In the genomic region with DNA sequence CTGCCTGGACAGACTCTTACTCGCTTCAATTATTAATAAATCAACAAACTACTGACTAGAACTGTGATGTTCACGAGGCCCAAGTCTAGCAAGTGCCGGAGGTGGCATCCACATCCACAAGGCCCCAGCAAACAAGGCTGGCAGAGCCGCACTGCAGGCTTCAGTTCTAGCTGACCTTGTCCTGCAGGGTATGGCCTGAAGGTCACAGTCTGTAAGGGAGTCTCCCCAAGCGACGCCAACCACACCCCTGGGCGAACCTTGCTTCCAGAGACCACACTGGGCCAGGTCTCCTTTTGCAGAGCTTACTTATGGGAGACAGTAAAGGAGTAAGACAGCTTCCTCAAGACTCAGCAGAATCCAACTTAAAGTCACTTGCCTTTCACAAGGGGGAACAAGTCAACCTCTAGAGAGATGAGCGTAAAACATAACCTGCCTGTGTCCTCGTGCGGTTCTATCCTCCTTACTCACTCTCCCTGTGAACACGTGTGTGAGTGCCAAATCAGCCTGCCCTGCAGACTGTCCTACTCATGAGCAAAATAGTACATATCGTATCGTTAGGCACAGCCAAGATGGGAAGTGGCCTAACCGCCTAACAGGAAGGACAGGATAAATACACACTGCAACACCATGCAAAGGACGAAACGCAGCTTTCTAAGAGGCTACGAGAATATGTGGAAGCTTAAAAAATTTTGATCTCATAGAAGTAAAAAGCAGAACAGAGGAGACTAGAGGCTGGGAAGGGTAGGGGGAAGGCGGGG, we compare ENCODE assay signal across 9 cellular contexts. TPM values are rescaled to one million over a fixed set of nuclear protein-coding genes. Genes with fewer than 3 reads are reported as not detected.
DNase-seq lines count a peak whose midpoint lies in the region; ATAC-seq and TF ChIP-seq lines count a peak whose summit lies in the region.
"Had no signal": no experiment of that assay in that cellular context is flagged by ENCODE, and none has a peak within 500 bp of the region (broad histone marks: within the 10 kb centered on the region; RNA-seq: fewer than 3 reads in every experiment).

No MANE protein-coding gene starts in this region.

- no peaks in the 10 kb centered on the region for H3K9me3 Mint-ChIP-seq in activated CD4-positive, alpha-beta T cell treated with anti-CD3 and anti-CD28 coated beads for 36 hours (ENCODE audit: low read depth)
- H3K9me3 Mint-ChIP-seq in activated naive CD8-positive, alpha-beta T cell treated with anti-CD3 and anti-CD28 coated beads, Interleukin-2, amount 50 U/mL, for 24 hours: no peaks in the 10 kb centered on the region

- no peak for TF ChIP-seq POLR2A in right lobe of liver (IDR thresholded peaks at IDR 0.05)

- H3K27ac ChIP-seq in right lobe of liver: peak overlapping the region; percentile 27 to 50 (median 40)
- peak overlapping the region; percentile 43 to 71 for H3K27ac ChIP-seq in thoracic aorta

- H3K36me3 ChIP-seq in right lobe of liver: no peaks in the 10 kb centered on the region
- no peaks in the 10 kb centered on the region for H3K36me3 ChIP-seq in thoracic aorta

- peaks cover 1% of the 10 kb centered on the region for H3K27me3 Mint-ChIP-seq in activated CD4-positive, alpha-beta T cell treated with anti-CD3 and anti-CD28 coated beads for 36 hours
- no peaks in the 10 kb centered on the region for H3K27me3 Mint-ChIP-seq in activated naive CD8-positive, alpha-beta T cell treated with anti-CD3 and anti-CD28 coated beads, Interleukin-2, amount 50 U/mL, for 24 hours

- TF ChIP-seq CTCF in right lobe of liver (IDR thresholded peaks at IDR 0.05) (no peak), thoracic aorta (IDR thresholded peaks at IDR 0.05) (no peak), GM10248 (IDR thresholded peaks at IDR 0.05; ENCODE audit: control extremely low read depth, extremely low read depth, low read depth, missing control alignments) (no peak)

- POLR2A ChIA-PET in activated CD4-positive, alpha-beta T cell treated with anti-CD3 and anti-CD28 coated beads for 36 hours (lab: Charles Lee): no interaction called here
- POLR2A ChIA-PET in GM10248 (lab: Yijun Ruan, JAX): no interaction called here

- ATAC-seq in activated CD4-positive, alpha-beta T cell treated with anti-CD3 and anti-CD28 coated beads for 36 hours: no peak
- ATAC-seq in activated naive CD8-positive, alpha-beta T cell treated with anti-CD3 and anti-CD28 coated beads, Interleukin-2, amount 50 U/mL, for 24 hours: no peak
- ATAC-seq in right lobe of liver (peak; percentile 22 to 63 (median 42)), thoracic aorta (ENCODE audit: insufficient number of reproducible peaks, low FRiP score, low read depth) (no peak), GM18498 (IDR thresholded peaks at IDR 0.05; ENCODE audit: unreplicated experiment) (no peak)

- H3K4me1 ChIP-seq in right lobe of liver (peaks cover 0 to 53% (median 7%) of the 10 kb centered on the region in 4 donors), thoracic aorta (ENCODE audit: control insufficient read depth in 1 of 2, low read depth in 2 of 2) (peaks cover 36 to 57% of the 10 kb centered on the region in 2 donors)

- no peak overlapping the region for H3K4me3 Mint-ChIP-seq in activated CD4-positive, alpha-beta T cell treated with anti-CD3 and anti-CD28 coated beads for 36 hours
- H3K4me3 Mint-ChIP-seq in activated naive CD8-positive, alpha-beta T cell treated with anti-CD3 and anti-CD28 coated beads, Interleukin-2, amount 50 U/mL, for 24 hours: peak overlapping the region; percentile 21

- peak overlapping the region; percentile 67 for H3K27ac Mint-ChIP-seq in activated CD4-positive, alpha-beta T cell treated with anti-CD3 and anti-CD28 coated beads for 36 hours
- peak overlapping the region; percentile 13 for H3K27ac Mint-ChIP-seq in activated naive CD8-positive, alpha-beta T cell treated with anti-CD3 and anti-CD28 coated beads, Interleukin-2, amount 50 U/mL, for 24 hours

- CTCF ChIA-PET in activated CD4-positive, alpha-beta T cell treated with anti-CD3 and anti-CD28 coated beads for 36 hours (lab: Charles Lee): interaction anchor here (0.6 to 11.9 kb wide), 6 partner anchors 13 to 72 kb away, joined by 3 to 146 read pairs (median 4); no protein-coding TSS in a partner anchor
- CTCF ChIA-PET in GM10248 (lab: Yijun Ruan, JAX): interaction anchor here (1.0 to 8.9 kb wide), 5 partner anchors 9 to 21 kb away, joined by 3 to 86 read pairs (median 13); no protein-coding TSS in a partner anchor

- H3K4me3 ChIP-seq in right lobe of liver (no peak overlapping the region), thoracic aorta (no peak overlapping the region)

- H3K4me1 Mint-ChIP-seq in activated CD4-positive, alpha-beta T cell treated with anti-CD3 and anti-CD28 coated beads for 36 hours: peaks cover 93% of the 10 kb centered on the region
- peaks cover 93% of the 10 kb centered on the region for H3K4me1 Mint-ChIP-seq in activated naive CD8-positive, alpha-beta T cell treated with anti-CD3 and anti-CD28 coated beads, Interleukin-2, amount 50 U/mL, for 24 hours

- peak; percentile 51 for DNase-seq in activated CD4-positive, alpha-beta T cell treated with anti-CD3 and anti-CD28 coated beads for 36 hours
- DNase-seq in activated CD4-positive, alpha-beta T cell treated with anti-CD3 and anti-CD28 coated beads, Interleukin-2, amount 50 U/mL, for 48 hours: no peak
- no peak for DNase-seq in activated naive CD8-positive, alpha-beta T cell treated with anti-CD3 and anti-CD28 coated beads, Interleukin-2, amount 50 U/mL, for 24 hours
- DNase-seq in right lobe of liver (peak in 1 of 3 donors; percentile 44), thoracic aorta (ENCODE audit: low spot score) (no peak), GM10248 (ENCODE audit: extremely low spot score) (no peak), NCI-H1105 treated with DMSO at 0.1 percent for 48 hours (lab: John Stamatoyannopoulos, UW) (no peak)
- DNase-seq: NCI-H1048 had no signal

- 50% methylated on average over 15 of the region's 18 CpGs for whole genome bisulfite sequencing in right lobe of liver (ENCODE audit: insufficient coverage, low coverage, low lambda C conversion rate, missing lambda C conversion rate)

- H3K27me3 ChIP-seq in right lobe of liver (no peaks in the 10 kb centered on the region), thoracic aorta (replicated peaks; ENCODE audit: insufficient read depth) (no peaks in the 10 kb centered on the region)

- intact Hi-C loops in activated CD4-positive, alpha-beta T cell treated with anti-CD3 and anti-CD28 coated beads for 36 hours (cut with DNase I, micrococcal nuclease): loop anchor here in 1 of 2 experiments (10.0 kb wide), 1 partner anchor 1567 kb away; a partner anchor contains a TSS
- intact Hi-C loops in right lobe of liver (cut with DNase I): no loop called here

- H3K36me3 Mint-ChIP-seq in activated CD4-positive, alpha-beta T cell treated with anti-CD3 and anti-CD28 coated beads for 36 hours (ENCODE audit: low read depth): peaks cover 18% of the 10 kb centered on the region
- peaks cover 4% of the 10 kb centered on the region for H3K36me3 Mint-ChIP-seq in activated naive CD8-positive, alpha-beta T cell treated with anti-CD3 and anti-CD28 coated beads, Interleukin-2, amount 50 U/mL, for 24 hours (ENCODE audit: low read depth)

- H3K9me3 ChIP-seq in right lobe of liver: no peaks in the 10 kb centered on the region
- H3K9me3 ChIP-seq in thoracic aorta: no peaks in the 10 kb centered on the region

RNA-seq across cellular contexts. Expression of a gene that starts 22.7 kb away (rescaled TPM):
- total RNA-seq in activated CD4-positive, alpha-beta T cell treated with anti-CD3 and anti-CD28 coated beads for 36 hours: 10 to 100 TPM; 13.3 to 13.9 TPM
- total RNA-seq in right lobe of liver (10 to 100 TPM in 1 of 6 experiments, 1 to 10 TPM in 5; 4.4 to 10.8 (median 4.8) TPM), thoracic aorta (10 to 100 TPM; 26.6 to 49.5 TPM)

Comparison
In these comparisons a context has a peak if more than half of its experiments do, and no peak if none do; other contexts are left out.
1. ATAC-seq: peak in right lobe of liver (4 of 4); none in activated CD4-positive, alpha-beta T cell treated with anti-CD3 and anti-CD28 coated beads for 36 hours (single experiment), activated naive CD8-positive, alpha-beta T cell treated with anti-CD3 and anti-CD28 coated beads, Interleukin-2, amount 50 U/mL, for 24 hours (single experiment), thoracic aorta (single experiment) and GM18498 (single experiment).